In genomic region chr9:107426126-107426525, GRCh38 we compare ENCODE assay signal across 33 cellular contexts.
"Had no signal": no experiment of that assay in that cellular context is flagged by ENCODE, and none has a peak within 500 bp of the region (broad histone marks: within the 10 kb centered on the region; RNA-seq: fewer than 3 reads in every experiment).

No MANE protein-coding gene starts in this region.

- FAIRE-seq: astrocyte, TTC549 had no signal

- H3K27ac ChIP-seq: adrenal gland, brain microvascular endothelial cell, VCaP had no signal

- ATAC-seq: activated CD8-positive, alpha-beta T cell treated with anti-CD3 and anti-CD28 coated beads for 36 hours; activated T-helper 17 cell treated with anti-CD3 and anti-CD28 coated beads, Interleukin-2, amount 50 U/mL, for 72 hours had no signal

- H3K36me3 ChIP-seq: adrenal gland, brain microvascular endothelial cell, breast epithelium had no signal

- H3K4me3 ChIP-seq: body of pancreas had no signal

- H3K4me1 ChIP-seq: adrenal gland, breast epithelium had no signal

- DNase-seq: activated B cell treated with CpG ODN at 0.5 μM for 24 hours; activated CD4-positive, alpha-beta memory T cell treated with anti-CD3 and anti-CD28 coated beads for 36 hours; activated CD4-positive, alpha-beta T cell treated with anti-CD3 and anti-CD28 coated beads for 4 hours; activated CD4-positive, alpha-beta T cell treated with anti-CD3 and anti-CD28 coated beads, Interleukin-2, amount 10 ng/mL, durations not matched to agents 24 days and 14 days; activated CD4-positive, alpha-beta T cell treated with anti-CD3 and anti-CD28 coated beads, Interleukin-2, amount 50 U/mL, for 1 hour; activated CD4-positive, alpha-beta T cell treated with anti-CD3 and anti-CD28 coated beads, Interleukin-2, amount 50 U/mL, for 4 hours; activated CD4-positive, CD25-positive, alpha-beta regulatory T cell treated with anti-CD3 and anti-CD28 coated beads, Interleukin-2, amount 50 U/mL, for 72 hours; activated CD8-positive, alpha-beta memory T cell treated with anti-CD3 and anti-CD28 coated beads, Interleukin-2, amount 50 U/mL, for 4 hours; activated CD8-positive, alpha-beta T cell treated with anti-CD3 and anti-CD28 coated beads for 36 hours; activated effector memory CD4-positive, alpha-beta T cell treated with anti-CD3 and anti-CD28 coated beads, Interleukin-2, amount 50 U/mL, for 16 hours; activated gamma-delta T cell treated with Interleukin-2 at 50 U/mL for 16 hours; activated naive CD4-positive, alpha-beta T cell; activated naive CD4-positive, alpha-beta T cell treated with anti-CD3 and anti-CD28 coated beads for 36 hours; activated naive CD4-positive, alpha-beta T cell treated with anti-CD3 and anti-CD28 coated beads, Interleukin-2, amount 50 U/mL, for 16 hours; activated naive CD8-positive, alpha-beta T cell treated with anti-CD3 and anti-CD28 coated beads for 36 hours; activated T-cell treated with anti-CD3 and anti-CD28 coated beads for 4 hours; activated T-cell treated with anti-CD3 and anti-CD28 coated beads, Interleukin-2, amount 50 U/mL, for 1 hour; activated T-cell treated with anti-CD3 and anti-CD28 coated beads, Interleukin-2, amount 50 U/mL, for 4 hours; activated T-cell treated with anti-CD3 and anti-CD28 coated beads, Interleukin-2, amount 50 U/mL, for 72 hours; adrenal gland; amniotic stem cell; aorta; body of pancreas; brain microvascular endothelial cell; central memory CD4-positive, alpha-beta T cell; T-helper 1 cell; T-helper 2 cell; T-helper 9 cell had no signal

- H3K27me3 ChIP-seq: adrenal gland, body of pancreas, brain microvascular endothelial cell, breast epithelium had no signal

- H3K9me3 ChIP-seq: adrenal gland, body of pancreas, breast epithelium had no signal
